In the genomic region with DNA sequence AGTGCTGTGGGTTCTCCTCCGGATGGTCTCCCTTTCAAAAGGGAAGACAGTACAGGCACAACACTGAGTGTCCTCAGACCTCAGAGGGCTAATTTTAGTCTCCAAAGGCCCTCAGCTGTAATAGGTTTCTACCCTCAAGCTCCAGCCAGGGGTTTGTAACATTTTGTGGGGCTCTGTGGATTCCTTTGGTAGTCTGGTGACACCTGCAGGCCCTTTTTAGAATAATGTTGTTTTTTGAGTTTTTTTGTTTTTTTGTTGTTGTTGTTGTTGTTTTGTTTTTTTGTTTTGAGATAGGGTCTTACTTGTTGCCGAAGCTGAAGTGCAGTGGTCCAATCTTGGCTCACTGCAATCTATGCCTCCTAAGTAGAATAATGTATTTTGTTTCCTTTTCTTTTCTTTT, we compare ENCODE assay signal across 10 cellular contexts. TPM values are rescaled to one million over a fixed set of nuclear protein-coding genes. Genes with fewer than 3 reads are reported as not detected.
A peak's percentile ranks its signal among the peaks of the same experiment; 100 is the strongest.
DNase-seq lines count a peak whose midpoint lies in the region; ATAC-seq, FAIRE-seq and TF ChIP-seq lines count a peak whose summit lies in the region.
"Had no signal": no experiment of that assay in that cellular context is flagged by ENCODE, and none has a peak within 500 bp of the region (broad histone marks: within the 10 kb centered on the region; RNA-seq: fewer than 3 reads in every experiment).

No MANE protein-coding gene starts in this region.

- H2AFZ ChIP-seq in K562 (ENCODE audit: low read depth, low read length), result no peak overlapping the region

- TF ChIP-seq EP300 in K562 (IDR thresholded peaks at IDR 0.05; ENCODE audit: low read length) (no peak), suprapubic skin (IDR thresholded peaks at IDR 0.05) (no peak)

- FAIRE-seq in K562 (lab: Jason Lieb, UNC), result peak; percentile 6

- no peaks in the 10 kb centered on the region for H3K9me1 ChIP-seq in K562 (ENCODE audit: control insufficient read depth, insufficient read depth, low read length)

- in situ Hi-C loops in KBM-7 (cut with MboI; ENCODE audit: low pct_unique_long_range_greater_than_20kb, low sequenced_read_pairs) (no loop called here), K562 (cut with MboI) (no loop called here)

- no peaks in the 10 kb centered on the region for H3K79me2 ChIP-seq in K562 (ENCODE audit: control insufficient read depth, insufficient read depth, low read length)

- 0 out of 3 replicates have a peak, but pooled peaks have one; percentile 42 for ATAC-seq in K562
- ATAC-seq in lower lobe of right lung, result no peak

- intact Hi-C loops in K562 (cut with micrococcal nuclease) (loop anchor here (1.0 kb wide), 1 partner anchor 78 kb away; no protein-coding TSS in a partner anchor), lower lobe of right lung (cut with DNase I) (loop anchor here (10.0 kb wide), 1 partner anchor 79 kb away; no protein-coding TSS in a partner anchor), colonic mucosa (cut with DNase I) (loop anchor here (5.0 kb wide), 1 partner anchor 76 kb away; no protein-coding TSS in a partner anchor), vagina (cut with DNase I) (loop anchor here (5.0 kb wide), 1 partner anchor 76 kb away; no protein-coding TSS in a partner anchor)

- H3K4me1 ChIP-seq in K562 (replicated peaks in 1 of 2; ENCODE audit: control insufficient read depth in 2 of 2, insufficient read depth in 2 of 2, low read length in 2 of 2) (no peaks in the 10 kb centered on the region), lower lobe of right lung (no peaks in the 10 kb centered on the region), colonic mucosa (no peaks in the 10 kb centered on the region), vagina (no peaks in the 10 kb centered on the region), suprapubic skin (no peaks in the 10 kb centered on the region)

- TF ChIP-seq RAD21 in K562 (CRISPR knock-in tag; conservative IDR thresholded peaks at IDR 0.05 in 1 of 2, IDR thresholded peaks at IDR 0.05 in 1 of 2), result peak; percentile 15 to 56

- H3K9me3 ChIP-seq in K562 (replicated peaks; ENCODE audit: control insufficient read depth, insufficient read depth, low read depth, low read length), result no peaks in the 10 kb centered on the region
- H3K9me3 ChIP-seq in lower lobe of right lung, result no peaks in the 10 kb centered on the region
- no peaks in the 10 kb centered on the region for H3K9me3 ChIP-seq in colonic mucosa
- H3K9me3 ChIP-seq in vagina, result no peaks in the 10 kb centered on the region
- H3K9me3 ChIP-seq in suprapubic skin, result no peaks in the 10 kb centered on the region

- TF ChIP-seq POLR2A in K562 (conservative IDR thresholded peaks at IDR 0.05), result no peak
- no peak for TF ChIP-seq POLR2A in vagina (IDR thresholded peaks at IDR 0.05)
- no peak for TF ChIP-seq POLR2A in suprapubic skin (IDR thresholded peaks at IDR 0.05)

- DNase-seq in KBM-7, result peak; percentile 19
- no peak for DNase-seq in K562 (ENCODE audit: extremely low read depth in 1 of 4, low spot score in 3 of 4)
- DNase-seq in lower lobe of right lung, result no peak
- no peak for DNase-seq in colonic mucosa
- no peak for DNase-seq in vagina (ENCODE audit: extremely low spot score in 2 of 2)
- no peak for DNase-seq in NCI-H526 (lab: John Stamatoyannopoulos, UW)
- DNase-seq in suprapubic skin (ENCODE audit: low spot score in 2 of 2), result no peak
- DNase-seq: effector memory CD4-positive, alpha-beta T cell had no signal

- no TSS peak for BruUV-seq in K562 (replicated peaks; lab: Mats Ljungman, UMichigan)

- CTCF ChIA-PET in K562 (lab: Yijun Ruan, JAX; ENCODE audit: low intra/inter-chr PET ratio), result interaction anchor here (0.6 to 3.8 kb wide), 5 partner anchors 74 to 306 kb away, joined by 4 to 40 read pairs (median 5); no protein-coding TSS in a partner anchor

- 100% methylated on average over 2 of the region's 2 CpGs for WGBS in K562 (ENCODE audit: insufficient coverage, low coverage, missing lambda C conversion rate)
- WGBS in suprapubic skin, result 84% methylated on average over 2 of the region's 2 CpGs

- POLR2A ChIA-PET in K562 (lab: Yijun Ruan, JAX), result interaction anchor here (0.5 to 1.2 kb wide), 5 partner anchors 17 to 310 kb away, joined by 3 read pairs; no protein-coding TSS in a partner anchor

- H3K27ac ChIP-seq in C4-2B (no peak overlapping the region), K562 (ENCODE audit: extremely low read depth, low read depth, low read length) (no peak overlapping the region), lower lobe of right lung (no peak overlapping the region), colonic mucosa (no peak overlapping the region), vagina (no peak overlapping the region), suprapubic skin (no peak overlapping the region)
- H3K27ac ChIP-seq: HL-60 had no signal

- H3K4me2 ChIP-seq in K562 (ENCODE audit: insufficient read depth, low read length), result no peak overlapping the region

- H3K27me3 ChIP-seq in K562 (ENCODE audit: control insufficient read depth in 2 of 2, insufficient read depth in 2 of 2, low read length in 2 of 2) (no peaks in the 10 kb centered on the region), lower lobe of right lung (ENCODE audit: low read depth) (no peaks in the 10 kb centered on the region), colonic mucosa (no peaks in the 10 kb centered on the region), vagina (no peaks in the 10 kb centered on the region), suprapubic skin (no peaks in the 10 kb centered on the region)

- peak; percentile 26 for TF ChIP-seq CTCF in C4-2B (conservative IDR thresholded peaks at IDR 0.05)
- peak; percentile 39 to 65 (median 41); a peak in 4 of 6 replicates for TF ChIP-seq CTCF in K562 (IDR thresholded peaks at IDR 0.05 in 2 of 3, conservative IDR thresholded peaks at IDR 0.05 in 1 of 3; ENCODE audit: insufficient read depth in 2 of 3, low read depth in 1 of 3, low read length in 3 of 3)
- peak; percentile 32 for TF ChIP-seq CTCF in lower lobe of right lung (IDR thresholded peaks at IDR 0.05)
- TF ChIP-seq CTCF in colonic mucosa (IDR thresholded peaks at IDR 0.05), result no peak
- peak in 1 of 3 experiments; percentile 12 for TF ChIP-seq CTCF in vagina (IDR thresholded peaks at IDR 0.05)
- peak in 1 of 2 donors; percentile 18 for TF ChIP-seq CTCF in suprapubic skin (IDR thresholded peaks at IDR 0.05)

- no peaks in the 10 kb centered on the region for H4K20me1 ChIP-seq in K562 (replicated peaks; ENCODE audit: control insufficient read depth, insufficient read depth, low read length)

- H3K36me3 ChIP-seq in K562 (ENCODE audit: control insufficient read depth, insufficient read depth, low read length), result peaks cover 65% of the 10 kb centered on the region
- peaks cover 35% of the 10 kb centered on the region for H3K36me3 ChIP-seq in lower lobe of right lung
- no peaks in the 10 kb centered on the region for H3K36me3 ChIP-seq in colonic mucosa
- H3K36me3 ChIP-seq in vagina, result no peaks in the 10 kb centered on the region
- H3K36me3 ChIP-seq in suprapubic skin, result no peaks in the 10 kb centered on the region

- H3K9ac ChIP-seq in K562 (ENCODE audit: insufficient read depth in 1 of 2, low read depth in 2 of 2, low read length in 2 of 2) (no peak overlapping the region), colonic mucosa (ENCODE audit: low read depth in 2 of 2, low read length in 2 of 2) (no peak overlapping the region)

- H3K4me3 ChIP-seq in K562, result no peak overlapping the region
- H3K4me3 ChIP-seq in lower lobe of right lung, result no peak overlapping the region
- no peak overlapping the region for H3K4me3 ChIP-seq in colonic mucosa
- H3K4me3 ChIP-seq in vagina, result no peak overlapping the region
- no peak overlapping the region for H3K4me3 ChIP-seq in suprapubic skin

RNA-seq across cellular contexts. Expression of a gene that starts 15.0 kb away (rescaled TPM):
- 31.6 and 91.3 TPM in 2 replicates for total RNA-seq in K562 (2011; cell fraction: chromatin; rRNA removed; ENCODE audit: low replicate concordance)
- 68.6 and 78.7 TPM in 2 replicates for total RNA-seq in K562 (2011; cell fraction: nucleolus; rRNA removed)
- 48.5 and 50.3 TPM in 2 replicates for total RNA-seq in K562 (2011; cell fraction: nucleoplasm; rRNA removed)
- total RNA-seq in K562 (2014; rRNA removed), result 9.0 and 16.5 TPM in 2 replicates
- 1.9 and 3.0 TPM in 2 replicates for total RNA-seq in K562 (2014; rRNA removed; fragmentation: Illumina TruSeq; extraction: Trizol)
- total RNA-seq in K562 (2015; rRNA removed; fragmentation: Illumina TruSeq; extraction: Trizol), result 7.4 and 9.0 TPM in 2 replicates
- total RNA-seq in K562 (2021), result 48.8 and 51.3 TPM in 2 replicates
- polyA plus RNA-seq in K562 (2011; rRNA removed), result 2.3 and 3.9 TPM in 2 replicates
- 3.0 and 6.9 TPM in 2 replicates for polyA plus RNA-seq in K562 (2011; cell fraction: cytosol; rRNA removed)
- 15.1 and 27.9 TPM in 2 replicates for polyA plus RNA-seq in K562 (2011; cell fraction: nucleus; rRNA removed)
- 18.3 and 22.2 TPM in 2 replicates for polyA plus RNA-seq in K562 (2012)
- 10.3 and 24.1 TPM in 2 replicates for polyA plus RNA-seq in K562 (2014; fragmentation: Illumina TruSeq; extraction: Trizol)
- under 1 TPM; 0.42 to 0.46 TPM for polyA plus RNA-seq in K562 (2014; fragmentation: Nextera tagmentation; extraction: Ambion mirVana)
- polyA plus RNA-seq in K562 (2014; rRNA removed), result 14.7 and 15.4 TPM in 2 replicates
- polyA minus RNA-seq in K562 (2011; rRNA and poly(A)+ RNA removed), result 2.8 and 4.0 TPM in 2 replicates
- polyA minus RNA-seq in K562 (2011; cell fraction: cytosol; rRNA and poly(A)+ RNA removed), result 15.2 and 18.0 TPM in 2 replicates
- 19.2 and 21.4 TPM in 2 replicates for polyA minus RNA-seq in K562 (2011; cell fraction: nucleus; rRNA and poly(A)+ RNA removed)
- 8.2 TPM for total RNA-seq in lower lobe of right lung
- total RNA-seq in colonic mucosa, result 10 to 100 TPM in 1 of 2 donors, 1 to 10 TPM in 1; 5.1 to 18.1 TPM
- total RNA-seq in vagina, result 12.0 TPM
- total RNA-seq in suprapubic skin, result 10 to 100 TPM; 11.6 to 14.6 (median 11.9) TPM

RNA-seq across cellular contexts. Expression of a gene that starts 34.5 kb away (rescaled TPM):
- 13.1 and 13.7 TPM in 2 replicates for total RNA-seq in K562 (2011; cell fraction: chromatin; rRNA removed; ENCODE audit: low replicate concordance)
- total RNA-seq in K562 (2011; cell fraction: nucleolus; rRNA removed), result 11.7 and 12.3 TPM in 2 replicates
- 13.1 and 21.5 TPM in 2 replicates for total RNA-seq in K562 (2011; cell fraction: nucleoplasm; rRNA removed)
- total RNA-seq in K562 (2014; rRNA removed), result 22.7 and 23.5 TPM in 2 replicates
- 23.5 and 24.2 TPM in 2 replicates for total RNA-seq in K562 (2014; rRNA removed; fragmentation: Illumina TruSeq; extraction: Trizol)
- total RNA-seq in K562 (2015; rRNA removed; fragmentation: Illumina TruSeq; extraction: Trizol), result 17.6 and 19.2 TPM in 2 replicates
- 20.7 and 20.9 TPM in 2 replicates for total RNA-seq in K562 (2021)
- 11.9 and 14.9 TPM in 2 replicates for polyA plus RNA-seq in K562 (2011; rRNA removed)
- polyA plus RNA-seq in K562 (2011; cell fraction: cytosol; rRNA removed), result 10.0 and 13.1 TPM in 2 replicates
- polyA plus RNA-seq in K562 (2011; cell fraction: nucleus; rRNA removed), result 6.2 and 7.7 TPM in 2 replicates
- 10.1 and 13.7 TPM in 2 replicates for polyA plus RNA-seq in K562 (2012)
- 15.3 and 16.5 TPM in 2 replicates for polyA plus RNA-seq in K562 (2014; fragmentation: Illumina TruSeq; extraction: Trizol)
- polyA plus RNA-seq in K562 (2014; fragmentation: Nextera tagmentation; extraction: Ambion mirVana), result 1 to 10 TPM; 3.2 to 6.4 TPM
- 17.5 and 21.6 TPM in 2 replicates for polyA plus RNA-seq in K562 (2014; rRNA removed)
- polyA minus RNA-seq in K562 (2011; rRNA and poly(A)+ RNA removed), result 11.2 and 12.4 TPM in 2 replicates
- 8.6 and 9.5 TPM in 2 replicates for polyA minus RNA-seq in K562 (2011; cell fraction: cytosol; rRNA and poly(A)+ RNA removed)
- polyA minus RNA-seq in K562 (2011; cell fraction: nucleus; rRNA and poly(A)+ RNA removed), result 4.7 and 5.8 TPM in 2 replicates
- total RNA-seq in lower lobe of right lung, result 3.9 TPM
- total RNA-seq in colonic mucosa, result 1 to 10 TPM; 5.0 to 8.4 TPM
- total RNA-seq in vagina, result 6.4 TPM
- 1 to 10 TPM; 2.3 to 9.7 (median 5.3) TPM for total RNA-seq in suprapubic skin
